9 cellular contexts compared by ENCODE assay signal in genomic region chr20:21513881-21514540, GRCh38. TPM values are rescaled to one million over a fixed set of nuclear protein-coding genes. Genes with fewer than 3 reads are reported as not detected.
DNase-seq lines count a peak whose midpoint lies in the region; ATAC-seq and TF ChIP-seq lines count a peak whose summit lies in the region.
"Had no signal": no experiment of that assay in that cellular context is flagged by ENCODE, and none has a peak within 500 bp of the region (broad histone marks: within the 10 kb centered on the region; RNA-seq: fewer than 3 reads in every experiment).

TSS of gene NKX2-2 (minus strand) at chr20:21514064. CDS start at chr20:21513669, 395 bp downstream.

- H3K9me3 ChIP-seq in suprapubic skin: no peaks in the 10 kb centered on the region
- H3K9me3 ChIP-seq in transverse colon: no peaks in the 10 kb centered on the region

- H3K27ac ChIP-seq in suprapubic skin (no peak within 1 kb of the TSS), transverse colon (no peak within 1 kb of the TSS)

- H3K4me1 ChIP-seq in suprapubic skin: peaks cover 73% of the 10 kb centered on the region
- peaks cover 12 to 64% (median 48%) of the 10 kb centered on the region in 4 donors for H3K4me1 ChIP-seq in transverse colon

- no peaks in the 10 kb centered on the region for H3K36me3 Mint-ChIP-seq in activated T-cell treated with anti-CD3 and anti-CD28 coated beads, Interleukin-2, amount 50 U/mL, for 24 hours (ENCODE audit: low read depth)
- H3K36me3 Mint-ChIP-seq in WTC11: no peaks in the 10 kb centered on the region

- ATAC-seq in WTC11: no peak

- intact Hi-C loops in transverse colon (cut with DNase I; ENCODE audit: low total_unique reads): no loop called here

- H3K27me3 Mint-ChIP-seq in activated T-cell treated with anti-CD3 and anti-CD28 coated beads, Interleukin-2, amount 50 U/mL, for 24 hours: peaks cover 89% of the 10 kb centered on the region
- H3K27me3 Mint-ChIP-seq in WTC11 (ENCODE audit: low read depth): peaks cover 93% of the 10 kb centered on the region

- POLR2A ChIA-PET in WTC11 (lab: Charles Lee): interaction anchor here (0.9 kb wide), 1 partner anchor 413 kb away, joined by 3 read pairs; no protein-coding TSS in a partner anchor

- H3K27ac Mint-ChIP-seq in activated T-cell treated with anti-CD3 and anti-CD28 coated beads, Interleukin-2, amount 50 U/mL, for 24 hours: no peak within 1 kb of the TSS
- no peak within 1 kb of the TSS for H3K27ac Mint-ChIP-seq in WTC11

- peak within 1 kb of the TSS; percentile 48 for H3K4me3 Mint-ChIP-seq in activated T-cell treated with anti-CD3 and anti-CD28 coated beads, Interleukin-2, amount 50 U/mL, for 24 hours
- peak within 1 kb of the TSS; percentile 68 for H3K4me3 Mint-ChIP-seq in WTC11

- no peak for DNase-seq in activated T-cell treated with anti-CD3 and anti-CD28 coated beads, Interleukin-2, amount 50 U/mL, for 24 hours
- DNase-seq in activated T-cell treated with anti-CD3 and anti-CD28 coated beads, Interleukin-2, amount 50 U/mL, for 1 hour: no peak
- DNase-seq in WTC11 (ENCODE audit: low spot score): peak; percentile 54
- DNase-seq in islet precursor cell: peak; percentile 55
- no peak for DNase-seq in suprapubic skin (ENCODE audit: low spot score in 2 of 2)
- no peak for DNase-seq in COLO829 (ENCODE audit: low spot score)
- DNase-seq in transverse colon: no peak
- DNase-seq in HT-29 (ENCODE audit: low spot score): no peak

- peaks cover 58% of the 10 kb centered on the region for H3K4me1 Mint-ChIP-seq in activated T-cell treated with anti-CD3 and anti-CD28 coated beads, Interleukin-2, amount 50 U/mL, for 24 hours (ENCODE audit: low read depth)
- peaks cover 53% of the 10 kb centered on the region for H3K4me1 Mint-ChIP-seq in WTC11

- CTCF ChIA-PET in WTC11 (lab: Charles Lee): interaction anchor here (0.5 to 5.4 kb wide), 13 partner anchors 8 to 1061 kb away, joined by 3 to 53 read pairs (median 4); no protein-coding TSS in a partner anchor

- H3K9me3 Mint-ChIP-seq in activated T-cell treated with anti-CD3 and anti-CD28 coated beads, Interleukin-2, amount 50 U/mL, for 24 hours: no peaks in the 10 kb centered on the region
- H3K9me3 Mint-ChIP-seq in WTC11: no peaks in the 10 kb centered on the region

- in situ Hi-C loops in transverse colon (cut with MboI; ENCODE audit: low pct_ligation_motif_present in 1 of 4, low pct_unique_long_range_greater_than_20kb in 1 of 4, low sequenced_read_pairs in 3 of 4): loop anchor here in 3 of 4 donors (25.0 kb wide), 3 partner anchors 277 to 652 kb away; no protein-coding TSS in a partner anchor

- WGBS in suprapubic skin: 2% methylated on average over 38 of the region's 45 CpGs
- 6 to 7% methylated on average over 17 to 45 of the region's 45 CpGs for WGBS in transverse colon (ENCODE audit: low coverage in 1 of 2), 2 donors

- no peak for TF ChIP-seq CTCF in WTC11 (IDR thresholded peaks at IDR 0.05)
- no peak for TF ChIP-seq CTCF in suprapubic skin (IDR thresholded peaks at IDR 0.05)
- TF ChIP-seq CTCF in transverse colon (IDR thresholded peaks at IDR 0.05): no peak

- no peak for TF ChIP-seq POLR2A in suprapubic skin (IDR thresholded peaks at IDR 0.05)
- no peak for TF ChIP-seq POLR2A in transverse colon (IDR thresholded peaks at IDR 0.05)

- H3K36me3 ChIP-seq in suprapubic skin: no peaks in the 10 kb centered on the region
- no peaks in the 10 kb centered on the region for H3K36me3 ChIP-seq in transverse colon

- H3K4me3 ChIP-seq in suprapubic skin (peak within 1 kb of the TSS; percentile 44), transverse colon (peak within 1 kb of the TSS in 1 of 4 donors; percentile 42)

- no peak for TF ChIP-seq EP300 in suprapubic skin (IDR thresholded peaks at IDR 0.05)
- no peak for TF ChIP-seq EP300 in transverse colon (IDR thresholded peaks at IDR 0.05; ENCODE audit: low read depth)

- H3K27me3 ChIP-seq in suprapubic skin: peaks cover 100% of the 10 kb centered on the region
- H3K27me3 ChIP-seq in transverse colon: peaks cover 100% of the 10 kb centered on the region

TF ChIP-seq in WTC11, 78 proteins besides CTCF, POLR2A, EP300 and RAD21 (continues in another document):
- TF ChIP-seq SMAD3 (CRISPR knock-in tag; IDR thresholded peaks at IDR 0.05; ENCODE audit: borderline replicate concordance) (no peak), AFF4 (CRISPR knock-in tag; IDR thresholded peaks at IDR 0.05; ENCODE audit: borderline replicate concordance) (no peak), AR (CRISPR knock-in tag; IDR thresholded peaks at IDR 0.05) (no peak), JUN (CRISPR knock-in tag; IDR thresholded peaks at IDR 0.05) (no peak), USF2 (CRISPR knock-in tag; IDR thresholded peaks at IDR 0.05) (0 out of 2 replicates have a peak, but pooled peaks have one; percentile 8), ERG (CRISPR knock-in tag; IDR thresholded peaks at IDR 0.05) (no peak)

RNA-seq across cellular contexts. Expression of gene NKX2-2, which starts in this region (rescaled TPM):
- not detected in 3 replicates for total RNA-seq in WTC11 (2021)
- not detected for total RNA-seq in suprapubic skin
- 1 to 10 TPM in 1 of 4 donors, under 1 TPM in 2, not detected in 1; 0.60 to 2.2 (median 0.82) TPM for total RNA-seq in transverse colon
- 0.16 TPM in 1 of 2 replicates, not detected in the other for total RNA-seq in HT-29 (2014; rRNA removed; shearing (Covaris generic))
- total RNA-seq: mononuclear cell had no signal

Comparison
In these comparisons a context has a peak if more than half of its experiments do, and no peak if none do; other contexts are left out.
1. Peak in DNase-seq in WTC11; RNA of the gene not detected or under 1 TPM.